ENCODE assay signal across 8 cellular contexts in genomic region chr17:39699818-39700147, GRCh38. TPM values are rescaled to one million over a fixed set of nuclear protein-coding genes. Genes with fewer than 3 reads are reported as not detected.
DNase-seq lines count a peak whose midpoint lies in the region; TF ChIP-seq lines count a peak whose summit lies in the region.

Gene ERBB2 (plus strand): TSS chr17:39700064. CDS start chr17:39700239, 175 bp downstream.

- H3K9me3 ChIP-seq in MG63 (no peaks in the 10 kb centered on the region), mesenchymal stem cell (ENCODE audit: control insufficient read depth, low read length) (no peaks in the 10 kb centered on the region), thyroid gland (no peaks in the 10 kb centered on the region)

- H3K27me3 ChIP-seq in ACC112 (ENCODE audit: insufficient read depth, low read length) (no peaks in the 10 kb centered on the region), MG63 (no peaks in the 10 kb centered on the region), mesenchymal stem cell (ENCODE audit: control insufficient read depth in 1 of 2, insufficient read depth in 1 of 2, low read length in 2 of 2) (no peaks in the 10 kb centered on the region), thyroid gland (no peaks in the 10 kb centered on the region)

- H2AFZ ChIP-seq in ACC112 (ENCODE audit: low read length, unreplicated experiment) (peak within 1 kb of the TSS; percentile 87), mesenchymal stem cell (ENCODE audit: low read depth, low read length) (peak within 1 kb of the TSS; percentile 73)

- peak within 1 kb of the TSS; percentile 96 for H4K91ac ChIP-seq in mesenchymal stem cell (ENCODE audit: low read length)

- peaks cover 25% of the 10 kb centered on the region for H3K4me1 Mint-ChIP-seq in endothelial cell (ENCODE audit: unreplicated experiment)

- intact Hi-C loops in thyroid gland (cut with DNase I), result no loop called here

- peak within 1 kb of the TSS; percentile 75 for H4K8ac ChIP-seq in mesenchymal stem cell (ENCODE audit: low read length)

- H2BK12ac ChIP-seq in mesenchymal stem cell (ENCODE audit: low read length in 2 of 2), result peak within 1 kb of the TSS in 1 of 2 experiments; percentile 37

- DNase-seq in MG63 (peak; percentile 89), endothelial cell (ENCODE audit: low spot score) (peak; percentile 42), mesenchymal stem cell (peak; percentile 75), thyroid gland (peak; percentile 89 to 90), NCI-H187 treated with DMSO at 0.1 percent for 48 hours (lab: John Stamatoyannopoulos, UW) (no peak), KBM-7 (no peak)
- no peak for DNase-seq in activated CD4-positive, alpha-beta T cell treated with anti-CD3 and anti-CD28 coated beads for 1 hour

- H2AK5ac ChIP-seq in mesenchymal stem cell (ENCODE audit: low read length, severe bottlenecking), result peak within 1 kb of the TSS; percentile 79

- TF ChIP-seq CTCF in endothelial cell (IDR thresholded peaks at IDR 0.05; ENCODE audit: unreplicated experiment), result no peak
- no peak for TF ChIP-seq CTCF in thyroid gland (IDR thresholded peaks at IDR 0.05)

- H3K79me1 ChIP-seq in mesenchymal stem cell (replicated peaks; ENCODE audit: low read length, poor library complexity, severe bottlenecking), result peaks cover 23% of the 10 kb centered on the region

- peaks cover 21% of the 10 kb centered on the region for H3K79me2 ChIP-seq in ACC112 (ENCODE audit: control insufficient read depth, insufficient read depth, low read length, unreplicated experiment)

- in situ Hi-C loops in KBM-7 (cut with MboI; ENCODE audit: low pct_unique_long_range_greater_than_20kb, low sequenced_read_pairs), result no loop called here

- peak within 1 kb of the TSS in 1 of 2 experiments; percentile 83 for H3K4ac ChIP-seq in mesenchymal stem cell (ENCODE audit: low read depth in 1 of 2, low read length in 2 of 2)

- 0% methylated on average over 20 of the region's 20 CpGs for WGBS in mesenchymal stem cell
- 1 to 2% methylated on average over 16 to 17 of the region's 20 CpGs for WGBS in thyroid gland, 2 donors

- peak within 1 kb of the TSS in 1 of 2 experiments; percentile 97 for H3K14ac ChIP-seq in mesenchymal stem cell (ENCODE audit: low read length in 2 of 2)

- no peak within 1 kb of the TSS for H3K27ac ChIP-seq in ACC112 (ENCODE audit: low read depth, low read length)
- H3K27ac ChIP-seq in mesenchymal stem cell (ENCODE audit: low read length, poor library complexity, severe bottlenecking), result peak within 1 kb of the TSS; percentile 20
- peak within 1 kb of the TSS; percentile 90 to 97 (median 92) for H3K27ac ChIP-seq in thyroid gland

- H3K4me3 ChIP-seq in ACC112 (ENCODE audit: low read depth, low read length) (peak within 1 kb of the TSS; percentile 90), MG63 (peak within 1 kb of the TSS; percentile 89), mesenchymal stem cell (ENCODE audit: insufficient read depth in 1 of 2, low read depth in 1 of 2, low read length in 2 of 2) (peak within 1 kb of the TSS; percentile 83 to 92), thyroid gland (replicated peaks in 1 of 3) (peak within 1 kb of the TSS; percentile 13 to 91 (median 70))

- no peaks in the 10 kb centered on the region for H3K36me3 Mint-ChIP-seq in endothelial cell (ENCODE audit: low read depth, unreplicated experiment)

- H2BK5ac ChIP-seq in mesenchymal stem cell (ENCODE audit: low read depth, low read length, poor library complexity, severe bottlenecking), result peak within 1 kb of the TSS; percentile 70

- peak within 1 kb of the TSS; percentile 50 for H2BK120ac ChIP-seq in mesenchymal stem cell (ENCODE audit: low read depth, low read length)

- H2BK15ac ChIP-seq in mesenchymal stem cell (ENCODE audit: low read depth, poor library complexity, severe bottlenecking), result peak within 1 kb of the TSS; percentile 57

- H3K36me3 ChIP-seq in ACC112 (ENCODE audit: insufficient read depth, low read length) (no peaks in the 10 kb centered on the region), MG63 (no peaks in the 10 kb centered on the region; the same call in none of the 2 replicates), mesenchymal stem cell (ENCODE audit: control insufficient read depth in 1 of 2, insufficient read depth in 2 of 2, low read depth in 1 of 2, low read length in 2 of 2) (peaks cover 0 to 17% of the 10 kb centered on the region in 2 experiments), thyroid gland (no peaks in the 10 kb centered on the region)

- no peak within 1 kb of the TSS for H3K23ac ChIP-seq in mesenchymal stem cell (ENCODE audit: low read length in 2 of 2)

- H3K9ac ChIP-seq in mesenchymal stem cell (ENCODE audit: low read length), result peak within 1 kb of the TSS; percentile 88

- H3K4me1 ChIP-seq in ACC112 (ENCODE audit: control insufficient read depth, insufficient read depth, low read length, unreplicated experiment), result peaks cover 3% of the 10 kb centered on the region
- H3K4me1 ChIP-seq in mesenchymal stem cell (ENCODE audit: control insufficient read depth, insufficient read depth, low read depth, low read length), result peaks cover 36% of the 10 kb centered on the region
- H3K4me1 ChIP-seq in thyroid gland, result peaks cover 34 to 43% of the 10 kb centered on the region in 2 donors

- peak within 1 kb of the TSS; percentile 72 to 79 for H3K18ac ChIP-seq in mesenchymal stem cell (ENCODE audit: low read depth in 1 of 2, low read length in 2 of 2)

- peak within 1 kb of the TSS; percentile 72 for H3K27ac Mint-ChIP-seq in endothelial cell (ENCODE audit: unreplicated experiment)

- peak within 1 kb of the TSS; percentile 97 for H3K4me3 Mint-ChIP-seq in endothelial cell (ENCODE audit: unreplicated experiment)

- H3K27me3 Mint-ChIP-seq in endothelial cell (ENCODE audit: unreplicated experiment), result peaks cover 7% of the 10 kb centered on the region

- H3K9me3 Mint-ChIP-seq in endothelial cell (ENCODE audit: unreplicated experiment), result no peaks in the 10 kb centered on the region

- peak within 1 kb of the TSS; percentile 91 for H3K4me2 ChIP-seq in mesenchymal stem cell (ENCODE audit: low read length, poor library complexity, severe bottlenecking)

- TF ChIP-seq POLR2A in thyroid gland (IDR thresholded peaks at IDR 0.05), result peak in 1 of 2 donors; percentile 94

RNA-seq across cellular contexts. Expression of gene ERBB2, which starts in this region (rescaled TPM):
- 19.8 and 30.8 TPM in 2 replicates for total RNA-seq in MG63 (2014; rRNA removed; shearing (Covaris generic); ENCODE audit: low replicate concordance)
- total RNA-seq in endothelial cell (ENCODE audit: unreplicated experiment) (49.0 TPM), thyroid gland (100 to 1,000 TPM in 3 of 4 donors, 10 to 100 TPM in 1; 74.3 to 170 (median 139) TPM)
- 26.2 TPM for polyA plus RNA-seq in mesenchymal stem cell (2013, experiment 1 of 2)
- polyA plus RNA-seq in mesenchymal stem cell (2013, experiment 2 of 2), result 25.3 TPM

Comparison
In these comparisons a context has a peak if more than half of its experiments do, and no peak if none do; other contexts are left out.
1. DNase-seq: peak in MG63 (single experiment), endothelial cell (single experiment), mesenchymal stem cell (single experiment) and thyroid gland (2 of 2); none in activated CD4-positive, alpha-beta T cell treated with anti-CD3 and anti-CD28 coated beads for 1 hour (single experiment), NCI-H187 treated with DMSO at 0.1 percent for 48 hours (single experiment) and KBM-7 (single experiment).
2. Peak in every context shown above with its lines, with median percentiles within 50 percentile points of each other: H3K4me3 ChIP-seq.